ENCODE assay signal across 22 cellular contexts in the genomic region with DNA sequence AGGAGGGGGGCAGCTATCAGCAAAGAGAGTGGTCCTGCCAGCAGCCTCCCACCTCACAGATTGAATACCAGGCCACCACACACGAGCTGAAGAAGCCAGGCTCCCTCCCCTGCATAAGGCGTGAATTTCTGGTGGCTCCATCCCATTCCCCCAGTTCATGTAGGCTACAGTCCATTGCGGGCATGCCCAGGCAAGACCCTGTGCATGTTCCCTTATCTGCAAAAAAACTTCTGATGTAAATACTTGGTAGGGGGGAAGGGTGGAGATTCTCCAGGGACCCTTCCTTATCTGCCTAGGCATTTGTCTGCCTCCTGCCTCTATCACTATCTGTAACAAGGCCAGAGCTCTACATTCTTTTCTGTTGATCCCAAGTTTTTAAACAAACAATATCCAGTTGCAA. TPM values are rescaled to one million over a fixed set of nuclear protein-coding genes. Genes with fewer than 3 reads are reported as not detected.
A peak's percentile ranks its signal among the peaks of the same experiment; 100 is the strongest.
DNase-seq lines count a peak whose midpoint lies in the region; ATAC-seq and TF ChIP-seq lines count a peak whose summit lies in the region.
"Had no signal": no experiment of that assay in that cellular context is flagged by ENCODE, and none has a peak within 500 bp of the region (broad histone marks: within the 10 kb centered on the region; RNA-seq: fewer than 3 reads in every experiment).

No MANE protein-coding gene starts in this region.

- H3K27ac Mint-ChIP-seq in activated naive CD4-positive, alpha-beta T cell treated with anti-CD3 and anti-CD28 coated beads for 36 hours: peak overlapping the region; percentile 6
- no peak overlapping the region for H3K27ac Mint-ChIP-seq in activated naive CD4-positive, alpha-beta T cell treated with anti-CD3 and anti-CD28 coated beads, Interleukin-2, amount 10 ng/mL, durations not matched to agents 7 days and 5 days
- peak overlapping the region in 3 of 5 experiments; percentile 39 to 60 (median 46) for H3K27ac Mint-ChIP-seq in brain
- H3K27ac Mint-ChIP-seq in osteocyte (ENCODE audit: unreplicated experiment): no peak overlapping the region
- H3K27ac Mint-ChIP-seq in activated CD8-positive, alpha-beta T cell treated with anti-CD3 and anti-CD28 coated beads for 36 hours: no peak overlapping the region
- H3K27ac Mint-ChIP-seq: activated CD4-positive, alpha-beta T cell treated with anti-CD3 and anti-CD28 coated beads for 36 hours; activated naive CD4-positive, alpha-beta T cell treated with anti-CD3 and anti-CD28 coated beads, Interleukin-2, amount 50 U/mL, for 24 hours; CD8-positive, alpha-beta T cell; stimulated activated effector memory CD8-positive, alpha-beta T cell treated with anti-CD3 and anti-CD28 coated beads, Interleukin-12 subunit alpha, Interleukin-12 subunit beta, amount 100 ng/mL, for 72 hours; T-cell had no signal

- no peaks in the 10 kb centered on the region for H3K4me1 Mint-ChIP-seq in activated naive CD4-positive, alpha-beta T cell treated with anti-CD3 and anti-CD28 coated beads for 36 hours (ENCODE audit: low read depth)
- no peaks in the 10 kb centered on the region for H3K4me1 Mint-ChIP-seq in activated naive CD4-positive, alpha-beta T cell treated with anti-CD3 and anti-CD28 coated beads, Interleukin-2, amount 10 ng/mL, durations not matched to agents 7 days and 5 days
- H3K4me1 Mint-ChIP-seq in brain: no peaks in the 10 kb centered on the region
- H3K4me1 Mint-ChIP-seq in osteocyte (ENCODE audit: unreplicated experiment): no peaks in the 10 kb centered on the region
- no peaks in the 10 kb centered on the region for H3K4me1 Mint-ChIP-seq in activated CD8-positive, alpha-beta T cell treated with anti-CD3 and anti-CD28 coated beads for 36 hours (ENCODE audit: low read depth)
- H3K4me1 Mint-ChIP-seq: activated CD4-positive, alpha-beta T cell treated with anti-CD3 and anti-CD28 coated beads for 36 hours; activated naive CD4-positive, alpha-beta T cell treated with anti-CD3 and anti-CD28 coated beads, Interleukin-2, amount 50 U/mL, for 24 hours; stimulated activated effector memory CD8-positive, alpha-beta T cell treated with anti-CD3 and anti-CD28 coated beads, Interleukin-12 subunit alpha, Interleukin-12 subunit beta, amount 100 ng/mL, for 72 hours; T-cell had no signal

- no peak overlapping the region for H3K4me3 ChIP-seq in fibroblast of villous mesenchyme (ENCODE audit: low read depth, low read length)
- H3K4me3 ChIP-seq: SJSA1 had no signal

- no peak for DNase-seq in activated naive CD4-positive, alpha-beta T cell treated with anti-CD3 and anti-CD28 coated beads for 36 hours
- DNase-seq in activated naive CD4-positive, alpha-beta T cell treated with anti-CD3 and anti-CD28 coated beads, Interleukin-2, amount 10 ng/mL, durations not matched to agents 7 days and 5 days: no peak
- DNase-seq in fibroblast of villous mesenchyme (ENCODE audit: low read depth) (peak; percentile 30), osteocyte (ENCODE audit: extremely low spot score, unreplicated experiment) (peak; percentile 27), GM13977 (ENCODE audit: low spot score) (no peak)
- DNase-seq in stimulated activated CD4-positive, alpha-beta T cell treated with anti-CD3 and anti-CD28 coated beads, Interleukin-4, amount 100 ng/mL, for 24 hours: no peak
- DNase-seq in activated CD8-positive, alpha-beta T cell treated with anti-CD3 and anti-CD28 coated beads for 36 hours: no peak
- DNase-seq: activated CD4-positive, alpha-beta T cell treated with anti-CD3 and anti-CD28 coated beads for 36 hours; anterior cingulate cortex; CD8-positive, alpha-beta T cell; cerebellar nuclear complex; DMS 273 treated with DMSO at 0.1 percent for 48 hours; NCI-H1092; NCI-H187 treated with DMSO at 0.1 percent for 48 hours; NCI-H69; retina; substantia nigra; T-cell had no signal

- no peak overlapping the region for H3K4me3 Mint-ChIP-seq in activated naive CD4-positive, alpha-beta T cell treated with anti-CD3 and anti-CD28 coated beads for 36 hours
- no peak overlapping the region for H3K4me3 Mint-ChIP-seq in activated naive CD4-positive, alpha-beta T cell treated with anti-CD3 and anti-CD28 coated beads, Interleukin-2, amount 10 ng/mL, durations not matched to agents 7 days and 5 days
- H3K4me3 Mint-ChIP-seq in brain: no peak overlapping the region
- H3K4me3 Mint-ChIP-seq in osteocyte (ENCODE audit: unreplicated experiment): no peak overlapping the region
- no peak overlapping the region for H3K4me3 Mint-ChIP-seq in activated CD8-positive, alpha-beta T cell treated with anti-CD3 and anti-CD28 coated beads for 36 hours
- H3K4me3 Mint-ChIP-seq: activated CD4-positive, alpha-beta T cell treated with anti-CD3 and anti-CD28 coated beads for 36 hours; activated naive CD4-positive, alpha-beta T cell treated with anti-CD3 and anti-CD28 coated beads, Interleukin-2, amount 50 U/mL, for 24 hours; CD8-positive, alpha-beta T cell; stimulated activated effector memory CD8-positive, alpha-beta T cell treated with anti-CD3 and anti-CD28 coated beads, Interleukin-12 subunit alpha, Interleukin-12 subunit beta, amount 100 ng/mL, for 72 hours; T-cell had no signal

- H3K27me3 Mint-ChIP-seq in activated naive CD4-positive, alpha-beta T cell treated with anti-CD3 and anti-CD28 coated beads for 36 hours (ENCODE audit: low read depth): no peaks in the 10 kb centered on the region
- H3K27me3 Mint-ChIP-seq in activated naive CD4-positive, alpha-beta T cell treated with anti-CD3 and anti-CD28 coated beads, Interleukin-2, amount 10 ng/mL, durations not matched to agents 7 days and 5 days: no peaks in the 10 kb centered on the region
- H3K27me3 Mint-ChIP-seq in brain (no peaks in the 10 kb centered on the region), osteocyte (ENCODE audit: unreplicated experiment) (no peaks in the 10 kb centered on the region)
- no peaks in the 10 kb centered on the region for H3K27me3 Mint-ChIP-seq in activated CD8-positive, alpha-beta T cell treated with anti-CD3 and anti-CD28 coated beads for 36 hours
- H3K27me3 Mint-ChIP-seq: activated CD4-positive, alpha-beta T cell treated with anti-CD3 and anti-CD28 coated beads for 36 hours; activated naive CD4-positive, alpha-beta T cell treated with anti-CD3 and anti-CD28 coated beads, Interleukin-2, amount 50 U/mL, for 24 hours; T-cell had no signal

- CTCF ChIA-PET in activated naive CD4-positive, alpha-beta T cell treated with anti-CD3 and anti-CD28 coated beads for 36 hours (lab: Charles Lee): no interaction called here
- CTCF ChIA-PET in activated naive CD4-positive, alpha-beta T cell treated with anti-CD3 and anti-CD28 coated beads, Interleukin-2, amount 10 ng/mL, durations not matched to agents 7 days and 5 days (lab: Charles Lee): no interaction called here
- CTCF ChIA-PET in activated CD8-positive, alpha-beta T cell treated with anti-CD3 and anti-CD28 coated beads for 36 hours (lab: Charles Lee): no interaction called here

- ATAC-seq in activated CD8-positive, alpha-beta T cell treated with anti-CD3 and anti-CD28 coated beads for 36 hours: no peak
- ATAC-seq: activated CD4-positive, alpha-beta T cell treated with anti-CD3 and anti-CD28 coated beads for 36 hours; CD8-positive, alpha-beta T cell; stimulated activated effector memory CD8-positive, alpha-beta T cell treated with anti-CD3 and anti-CD28 coated beads, Interleukin-12 subunit alpha, Interleukin-12 subunit beta, amount 100 ng/mL, for 72 hours; T-cell had no signal

- peaks cover 1% of the 10 kb centered on the region for H3K9me3 Mint-ChIP-seq in activated naive CD4-positive, alpha-beta T cell treated with anti-CD3 and anti-CD28 coated beads for 36 hours
- peaks cover 3% of the 10 kb centered on the region for H3K9me3 Mint-ChIP-seq in activated naive CD4-positive, alpha-beta T cell treated with anti-CD3 and anti-CD28 coated beads, Interleukin-2, amount 10 ng/mL, durations not matched to agents 7 days and 5 days
- peaks cover 16 to 30% (median 20%) of the 10 kb centered on the region in 5 experiments for H3K9me3 Mint-ChIP-seq in brain
- no peaks in the 10 kb centered on the region for H3K9me3 Mint-ChIP-seq in osteocyte (ENCODE audit: unreplicated experiment)
- no peaks in the 10 kb centered on the region for H3K9me3 Mint-ChIP-seq in activated CD8-positive, alpha-beta T cell treated with anti-CD3 and anti-CD28 coated beads for 36 hours
- H3K9me3 Mint-ChIP-seq: CD8-positive, alpha-beta T cell; stimulated activated effector memory CD8-positive, alpha-beta T cell treated with anti-CD3 and anti-CD28 coated beads, Interleukin-12 subunit alpha, Interleukin-12 subunit beta, amount 100 ng/mL, for 72 hours; T-cell had no signal

- in situ Hi-C loops in GM13977 (cut with MboI; ENCODE audit: low pct_unique_long_range_greater_than_20kb, low sequenced_read_pairs, unreplicated experiment): no loop called here

- intact Hi-C loops in activated naive CD4-positive, alpha-beta T cell treated with anti-CD3 and anti-CD28 coated beads for 36 hours (cut with micrococcal nuclease): no loop called here
- intact Hi-C loops in activated CD8-positive, alpha-beta T cell treated with anti-CD3 and anti-CD28 coated beads for 36 hours (cut with micrococcal nuclease): no loop called here

- POLR2A ChIA-PET in activated CD8-positive, alpha-beta T cell treated with anti-CD3 and anti-CD28 coated beads for 36 hours (lab: Charles Lee): no interaction called here

- no peak for TF ChIP-seq CTCF in brain (conservative IDR thresholded peaks at IDR 0.05)
- TF ChIP-seq CTCF in fibroblast of villous mesenchyme (IDR thresholded peaks at IDR 0.05; ENCODE audit: insufficient read depth, low read depth, low read length): no peak
- TF ChIP-seq CTCF in osteocyte (IDR thresholded peaks at IDR 0.05): no peak
- TF ChIP-seq CTCF in GM13977 (IDR thresholded peaks at IDR 0.05; ENCODE audit: extremely low read depth, insufficient read depth, missing control alignments): no peak
- TF ChIP-seq CTCF in activated CD8-positive, alpha-beta T cell treated with anti-CD3 and anti-CD28 coated beads for 36 hours (IDR thresholded peaks at IDR 0.05): no peak

- H3K36me3 Mint-ChIP-seq in activated naive CD4-positive, alpha-beta T cell treated with anti-CD3 and anti-CD28 coated beads for 36 hours (ENCODE audit: low read depth): peaks cover 9% of the 10 kb centered on the region
- peaks cover 3% of the 10 kb centered on the region for H3K36me3 Mint-ChIP-seq in activated naive CD4-positive, alpha-beta T cell treated with anti-CD3 and anti-CD28 coated beads, Interleukin-2, amount 10 ng/mL, durations not matched to agents 7 days and 5 days
- H3K36me3 Mint-ChIP-seq in brain: peaks cover 37% of the 10 kb centered on the region
- H3K36me3 Mint-ChIP-seq in osteocyte (ENCODE audit: unreplicated experiment): peaks cover 3% of the 10 kb centered on the region
- peaks cover 4% of the 10 kb centered on the region for H3K36me3 Mint-ChIP-seq in activated CD8-positive, alpha-beta T cell treated with anti-CD3 and anti-CD28 coated beads for 36 hours (ENCODE audit: low read depth)
- H3K36me3 Mint-ChIP-seq: stimulated activated effector memory CD8-positive, alpha-beta T cell treated with anti-CD3 and anti-CD28 coated beads, Interleukin-12 subunit alpha, Interleukin-12 subunit beta, amount 100 ng/mL, for 72 hours had no signal

RNA-seq across cellular contexts. Expression of a gene that starts 27.6 kb away (rescaled TPM):
- 10 to 100 TPM; 42.8 to 44.0 TPM for total RNA-seq in activated naive CD4-positive, alpha-beta T cell treated with anti-CD3 and anti-CD28 coated beads for 36 hours
- 23.7 TPM for polyA plus RNA-seq in brain (ENCODE audit: insufficient read depth, low read depth, low replicate concordance)
- total RNA-seq in fibroblast of villous mesenchyme: 70.9 and 79.5 TPM in 2 replicates
- total RNA-seq in osteocyte: 53.2 and 57.0 TPM in 2 replicates
- total RNA-seq in activated CD8-positive, alpha-beta T cell treated with anti-CD3 and anti-CD28 coated beads for 36 hours: 10 to 100 TPM; 51.2 to 56.2 TPM

Comparison
In these comparisons a context has a peak if more than half of its experiments do, and no peak if none do; other contexts are left out.
1. H3K27ac Mint-ChIP-seq: peak in activated naive CD4-positive, alpha-beta T cell treated with anti-CD3 and anti-CD28 coated beads for 36 hours (single experiment) and brain (3 of 5); none in activated naive CD4-positive, alpha-beta T cell treated with anti-CD3 and anti-CD28 coated beads, Interleukin-2, amount 10 ng/mL, durations not matched to agents 7 days and 5 days (single experiment), osteocyte (single experiment) and activated CD8-positive, alpha-beta T cell treated with anti-CD3 and anti-CD28 coated beads for 36 hours (single experiment).
2. DNase-seq: peak in fibroblast of villous mesenchyme (single experiment) and osteocyte (single experiment); none in activated naive CD4-positive, alpha-beta T cell treated with anti-CD3 and anti-CD28 coated beads for 36 hours (single experiment), activated naive CD4-positive, alpha-beta T cell treated with anti-CD3 and anti-CD28 coated beads, Interleukin-2, amount 10 ng/mL, durations not matched to agents 7 days and 5 days (single experiment), GM13977 (single experiment), stimulated activated CD4-positive, alpha-beta T cell treated with anti-CD3 and anti-CD28 coated beads, Interleukin-4, amount 100 ng/mL, for 24 hours (single experiment) and activated CD8-positive, alpha-beta T cell treated with anti-CD3 and anti-CD28 coated beads for 36 hours (single experiment).